ENCODE assay signal across 1 cellular context in genomic region chr14:93228550-93228949, GRCh38.
TF ChIP-seq lines count a peak whose summit lies in the region.

No MANE protein-coding gene starts in this region.

TF ChIP-seq in IMR-90, 13 proteins besides CTCF, POLR2A, EP300 and RAD21:
- TF ChIP-seq RFX5 (IDR thresholded peaks at IDR 0.05; ENCODE audit: low read depth, low read length) (no peak), NFE2L2 (IDR thresholded peaks at IDR 0.05; ENCODE audit: low read depth, low read length) (no peak), MAZ (IDR thresholded peaks at IDR 0.05; ENCODE audit: borderline replicate concordance, low read depth, low read length) (no peak), MAFK (IDR thresholded peaks at IDR 0.05; ENCODE audit: low read depth, low read length) (peak; percentile 55; the same call in 1 of the 2 replicates), RCOR1 (IDR thresholded peaks at IDR 0.05; ENCODE audit: insufficient replicate concordance, low read length) (no peak), CEBPB (IDR thresholded peaks at IDR 0.05; ENCODE audit: low read depth, low read length) (no peak)
- TF ChIP-seq, protein P1, sequence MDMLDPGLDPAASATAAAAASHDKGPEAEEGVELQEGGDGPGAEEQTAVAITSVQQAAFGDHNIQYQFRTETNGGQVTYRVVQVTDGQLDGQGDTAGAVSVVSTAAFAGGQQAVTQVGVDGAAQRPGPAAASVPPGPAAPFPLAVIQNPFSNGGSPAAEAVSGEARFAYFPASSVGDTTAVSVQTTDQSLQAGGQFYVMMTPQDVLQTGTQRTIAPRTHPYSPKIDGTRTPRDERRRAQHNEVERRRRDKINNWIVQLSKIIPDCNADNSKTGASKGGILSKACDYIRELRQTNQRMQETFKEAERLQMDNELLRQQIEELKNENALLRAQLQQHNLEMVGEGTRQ (IDR thresholded peaks at IDR 0.05; ENCODE audit: low read depth, low read length): no peak
